ENCODE assay signal across 25 cellular contexts in genomic region chr6:134026597-134026996, GRCh38. TPM values are rescaled to one million over a fixed set of nuclear protein-coding genes. Genes with fewer than 3 reads are reported as not detected.
A peak's percentile ranks its signal among the peaks of the same experiment; 100 is the strongest.
DNase-seq lines count a peak whose midpoint lies in the region; ATAC-seq, FAIRE-seq and TF ChIP-seq lines count a peak whose summit lies in the region.
"Had no signal": no experiment of that assay in that cellular context is flagged by ENCODE, and none has a peak within 500 bp of the region (broad histone marks: within the 10 kb centered on the region; RNA-seq: fewer than 3 reads in every experiment).

No MANE protein-coding gene starts in this region.

- peak overlapping the region; percentile 81 for H3K27ac Mint-ChIP-seq in Calu3 (ENCODE audit: unreplicated experiment)
- H3K27ac Mint-ChIP-seq: activated CD4-positive, alpha-beta T cell treated with anti-CD3 and anti-CD28 coated beads, Interleukin-2, amount 10 ng/mL, durations not matched to agents 7 days and 5 days; endodermal cell had no signal

- CTCF ChIA-PET in Calu3 (lab: Charles Lee): interaction anchor here (1.2 to 1.4 kb wide), 2 partner anchors 9 to 26 kb away, joined by 3 to 4 read pairs; no protein-coding TSS in a partner anchor

- intact Hi-C loops in Calu3 (cut with micrococcal nuclease; ENCODE audit: unreplicated experiment): no loop called here

- in situ Hi-C loops in brain microvascular endothelial cell (cut with HindIII; ENCODE audit: low pct_ligation_motif_present, low sequenced_read_pairs): no loop called here

- TF ChIP-seq CTCF in Calu3 (IDR thresholded peaks at IDR 0.05; ENCODE audit: unreplicated experiment) (no peak), brain microvascular endothelial cell (IDR thresholded peaks at IDR 0.05; ENCODE audit: low read depth, low read length, missing control alignments) (no peak)

- H3K27ac ChIP-seq in brain microvascular endothelial cell: no peak overlapping the region
- H3K27ac ChIP-seq: C4-2B, stomach, upper lobe of left lung had no signal

- peaks cover 50% of the 10 kb centered on the region for H3K4me1 Mint-ChIP-seq in Calu3 (ENCODE audit: low read depth, unreplicated experiment)
- H3K4me1 Mint-ChIP-seq: endodermal cell had no signal

- DNase-seq in Calu3: peak; percentile 40
- DNase-seq in M059J (ENCODE audit: low read depth): peak; percentile 87
- peak; percentile 35 for DNase-seq in brain microvascular endothelial cell
- DNase-seq in kidney tubule cell (ENCODE audit: low spot score): peak; percentile 29
- no peak for DNase-seq in GM19239 (ENCODE audit: insufficient read length, low spot score)
- no peak for DNase-seq in MG63
- DNase-seq: ACHN; activated CD4-positive, alpha-beta T cell treated with anti-CD3 and anti-CD28 coated beads, Interleukin-2, amount 10 ng/mL, durations not matched to agents 7 days and 5 days; activated CD8-positive, alpha-beta memory T cell treated with anti-CD3 and anti-CD28 coated beads, Interleukin-2, amount 50 U/mL, for 48 hours; activated gamma-delta T cell; amygdala; endodermal cell; H7; Kasumi-1; NCI-H146; NCI-H226; NK-92 treated with Interleukin-12 subunit alpha and Interleukin-12 subunit beta, amount 100 ng/mL, for 24 hours; stimulated activated CD4-positive, alpha-beta T cell treated with anti-CD3 and anti-CD28 coated beads, Interleukin-2, amount 100 ng/mL, for 24 hours; stomach; upper lobe of left lung had no signal

- H3K4me3 Mint-ChIP-seq in Calu3 (ENCODE audit: low read depth, unreplicated experiment): peak overlapping the region; percentile 31
- H3K4me3 Mint-ChIP-seq: activated CD4-positive, alpha-beta T cell treated with anti-CD3 and anti-CD28 coated beads, Interleukin-2, amount 10 ng/mL, durations not matched to agents 7 days and 5 days; endodermal cell had no signal

- H3K27me3 ChIP-seq in brain microvascular endothelial cell (replicated peaks) (no peaks in the 10 kb centered on the region), MG63 (no peaks in the 10 kb centered on the region)
- H3K27me3 ChIP-seq: stomach, upper lobe of left lung had no signal

- H3K36me3 ChIP-seq in brain microvascular endothelial cell (replicated peaks) (no peaks in the 10 kb centered on the region), MG63 (no peaks in the 10 kb centered on the region)
- H3K36me3 ChIP-seq: upper lobe of left lung had no signal

- no peaks in the 10 kb centered on the region for H3K27me3 Mint-ChIP-seq in Calu3 (ENCODE audit: unreplicated experiment)
- H3K27me3 Mint-ChIP-seq: activated CD4-positive, alpha-beta T cell treated with anti-CD3 and anti-CD28 coated beads, Interleukin-2, amount 10 ng/mL, durations not matched to agents 7 days and 5 days had no signal

- FAIRE-seq in GM19239 (lab: Jason Lieb, UNC): no peak

- ATAC-seq in GM18861 (IDR thresholded peaks at IDR 0.05; ENCODE audit: unreplicated experiment): no peak
- ATAC-seq in HG03439 (IDR thresholded peaks at IDR 0.05; ENCODE audit: unreplicated experiment): no peak
- ATAC-seq: Right ventricle myocardium inferior, sciatic nerve had no signal

- H3K9me3 ChIP-seq in MG63: peaks cover 2% of the 10 kb centered on the region; the same call in 1 of the 2 replicates
- H3K9me3 ChIP-seq: stomach, upper lobe of left lung had no signal

- H3K9me3 Mint-ChIP-seq in Calu3 (ENCODE audit: low read depth, unreplicated experiment): no peaks in the 10 kb centered on the region
- H3K9me3 Mint-ChIP-seq: activated CD4-positive, alpha-beta T cell treated with anti-CD3 and anti-CD28 coated beads, Interleukin-2, amount 10 ng/mL, durations not matched to agents 7 days and 5 days; endodermal cell had no signal

- no peaks in the 10 kb centered on the region for H3K36me3 Mint-ChIP-seq in Calu3 (ENCODE audit: insufficient read depth, unreplicated experiment)

- H3K4me3 ChIP-seq in brain microvascular endothelial cell (ENCODE audit: low read depth, low read length): no peak overlapping the region
- H3K4me3 ChIP-seq in MG63: no peak overlapping the region
- H3K4me3 ChIP-seq: stomach, upper lobe of left lung had no signal

- TSS peak; percentile 6 for BruUV-seq in Calu3 (replicated peaks; lab: Mats Ljungman, UMichigan)

RNA-seq across cellular contexts. Expression of gene SLC2A12, which starts 25.8 kb away (rescaled TPM):
- 12.7 and 15.8 TPM in 2 replicates for total RNA-seq in Calu3 (2022)
- total RNA-seq in M059J (2014; rRNA removed; shearing (Covaris generic)): 12.9 and 18.1 TPM in 2 replicates
- total RNA-seq in MG63 (2014; rRNA removed; shearing (Covaris generic); ENCODE audit: low replicate concordance): 0.95 and 1.4 TPM in 2 replicates

Comparison
In these comparisons a context has a peak if more than half of its experiments do, and no peak if none do; other contexts are left out.
1. DNase-seq: peak in Calu3 (single experiment), M059J (single experiment), brain microvascular endothelial cell (single experiment) and kidney tubule cell (single experiment); none in GM19239 (single experiment) and MG63 (single experiment).